In genomic region chr9:131776473-131776872, GRCh38 we compare ENCODE assay signal across 1 cellular context.
TF ChIP-seq lines count a peak whose summit lies in the region.

No MANE protein-coding gene starts in this region.

TF ChIP-seq in HepG2, 621 proteins besides CTCF, POLR2A, EP300 and RAD21 (continued from another document):
- TF ChIP-seq TMF1 (CRISPR knock-in tag; IDR thresholded peaks at IDR 0.05; ENCODE audit: low read depth) (no peak), SOX5 (CRISPR knock-in tag; IDR thresholded peaks at IDR 0.05; ENCODE audit: borderline replicate concordance) (no peak), ZBTB39 (CRISPR knock-in tag; IDR thresholded peaks at IDR 0.05) (no peak), TP53 (CRISPR knock-in tag; conservative IDR thresholded peaks at IDR 0.05) (no peak), MYPOP (CRISPR knock-in tag; IDR thresholded peaks at IDR 0.05) (no peak), ZNF282 (IDR thresholded peaks at IDR 0.05; ENCODE audit: partially characterized antibody) (no peak), EZH2 (conservative IDR thresholded peaks at IDR 0.05; ENCODE audit: low read depth, low read length) (no peak), MXD3 (CRISPR knock-in tag; IDR thresholded peaks at IDR 0.05) (0 out of 2 replicates have a peak, but pooled peaks have one; percentile 29), ZBTB21 (CRISPR knock-in tag; IDR thresholded peaks at IDR 0.05) (no peak), HDAC6 (IDR thresholded peaks at IDR 0.05; ENCODE audit: low read depth, low read length) (no peak), LCORL (IDR thresholded peaks at IDR 0.05) (no peak), LCORL (CRISPR knock-in tag; IDR thresholded peaks at IDR 0.05) (no peak), ZNF619 (CRISPR knock-in tag; IDR thresholded peaks at IDR 0.05) (no peak), ATF2 (CRISPR knock-in tag; IDR thresholded peaks at IDR 0.05) (no peak), ZC3H13 (CRISPR knock-in tag; IDR thresholded peaks at IDR 0.05) (no peak), TSC22D2 (CRISPR knock-in tag; IDR thresholded peaks at IDR 0.05; ENCODE audit: borderline replicate concordance) (peak; percentile 75; the same call in 1 of the 2 replicates), TFAP4 (IDR thresholded peaks at IDR 0.05; ENCODE audit: borderline replicate concordance, low read depth) (no peak), RCOR2 (CRISPR knock-in tag; IDR thresholded peaks at IDR 0.05) (no peak)
- TF ChIP-seq, protein P1, sequence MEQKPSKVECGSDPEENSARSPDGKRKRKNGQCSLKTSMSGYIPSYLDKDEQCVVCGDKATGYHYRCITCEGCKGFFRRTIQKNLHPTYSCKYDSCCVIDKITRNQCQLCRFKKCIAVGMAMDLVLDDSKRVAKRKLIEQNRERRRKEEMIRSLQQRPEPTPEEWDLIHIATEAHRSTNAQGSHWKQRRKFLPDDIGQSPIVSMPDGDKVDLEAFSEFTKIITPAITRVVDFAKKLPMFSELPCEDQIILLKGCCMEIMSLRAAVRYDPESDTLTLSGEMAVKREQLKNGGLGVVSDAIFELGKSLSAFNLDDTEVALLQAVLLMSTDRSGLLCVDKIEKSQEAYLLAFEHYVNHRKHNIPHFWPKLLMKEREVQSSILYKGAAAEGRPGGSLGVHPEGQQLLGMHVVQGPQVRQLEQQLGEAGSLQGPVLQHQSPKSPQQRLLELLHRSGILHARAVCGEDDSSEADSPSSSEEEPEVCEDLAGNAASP (CRISPR knock-in tag; IDR thresholded peaks at IDR 0.05; ENCODE audit: borderline replicate concordance) = no peak
TF ChIP-seq in HepG2: peak in this region for 31.
